ENCODE assay signal across 8 cellular contexts in the genomic region with DNA sequence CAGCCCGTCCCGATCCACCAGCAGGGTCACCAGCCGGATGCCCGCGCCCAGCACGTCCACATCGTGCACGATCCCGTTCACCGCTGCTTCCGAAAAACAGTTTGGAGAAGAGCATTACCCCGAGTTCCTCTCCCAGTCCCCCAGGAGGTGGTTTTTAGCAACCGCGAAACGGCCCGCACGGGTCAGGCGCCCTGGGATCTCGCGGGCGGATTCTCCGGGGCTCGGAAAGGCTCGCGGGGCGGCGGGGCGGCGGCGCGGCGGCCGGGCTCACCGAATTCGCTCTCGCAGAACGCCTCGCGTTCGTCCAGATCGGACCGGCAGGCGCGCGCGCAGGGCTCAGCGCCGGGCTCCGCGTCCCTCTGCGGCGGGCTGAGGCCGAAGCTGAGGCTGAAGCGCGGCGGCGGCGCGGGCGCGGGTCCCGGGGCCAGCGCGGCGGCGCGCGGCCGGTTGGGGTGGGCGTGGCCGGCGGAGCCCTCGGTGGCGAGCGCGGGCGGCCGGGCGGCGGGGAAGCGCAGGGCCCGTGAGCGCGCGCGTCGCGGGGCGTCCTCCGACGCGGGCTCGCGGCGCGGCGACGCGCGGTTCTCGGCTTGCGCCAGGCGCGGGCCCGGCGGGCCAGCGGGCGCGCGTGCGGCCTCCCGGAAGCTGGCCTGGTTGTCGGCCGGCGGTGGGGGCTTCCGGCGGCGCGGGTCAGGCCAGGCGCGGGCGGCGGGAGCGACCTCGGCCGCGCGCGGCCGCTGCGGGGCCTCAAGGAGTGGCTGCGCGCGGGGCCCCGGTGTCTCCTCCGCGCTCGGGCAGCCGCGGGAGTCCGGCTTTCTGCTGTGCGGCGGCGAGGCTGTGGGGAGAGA. TPM values are rescaled to one million over a fixed set of nuclear protein-coding genes. Genes with fewer than 3 reads are reported as not detected.
DNase-seq lines count a peak whose midpoint lies in the region; ATAC-seq and TF ChIP-seq lines count a peak whose summit lies in the region.

No MANE protein-coding gene starts in this region.

- no peaks in the 10 kb centered on the region for H3K79me2 ChIP-seq in OCI-LY1 (ENCODE audit: insufficient read depth, low read length)

- no peaks in the 10 kb centered on the region for H3K36me3 ChIP-seq in OCI-LY1 (ENCODE audit: insufficient read depth, low read length)
- H3K36me3 ChIP-seq in esophagus (ENCODE audit: control insufficient read depth in 2 of 2, insufficient read depth in 2 of 2, low read length in 1 of 2) = no peaks in the 10 kb centered on the region
- H3K36me3 ChIP-seq in muscle layer of colon (ENCODE audit: insufficient read depth, low read length) = no peaks in the 10 kb centered on the region

- ATAC-seq in GM19463 (IDR thresholded peaks at IDR 0.05; ENCODE audit: unreplicated experiment) = peak; percentile 78

- H3K27me3 ChIP-seq in OCI-LY1 (ENCODE audit: insufficient read depth, low read length) = no peaks in the 10 kb centered on the region
- H3K27me3 ChIP-seq in esophagus (ENCODE audit: control insufficient read depth in 1 of 2, insufficient read depth in 2 of 2, low read length in 2 of 2) = no peaks in the 10 kb centered on the region
- no peaks in the 10 kb centered on the region for H3K27me3 ChIP-seq in muscle layer of colon (ENCODE audit: control insufficient read depth in 1 of 2, insufficient read depth in 2 of 2, low read length in 2 of 2)

- no peaks in the 10 kb centered on the region; the same call in 1 of the 2 replicates for H3F3A ChIP-seq in OCI-LY1 (ENCODE audit: insufficient read depth, low read length)

- H3K4me3 ChIP-seq in OCI-LY1 (ENCODE audit: low read depth, low read length, poor library complexity, severe bottlenecking) (peak overlapping the region; percentile 78), esophagus (ENCODE audit: low read depth in 1 of 2, low read length in 2 of 2) (peak overlapping the region; percentile 81 to 85), muscle layer of colon (ENCODE audit: low read depth in 1 of 2, low read length in 2 of 2) (peak overlapping the region; percentile 60 to 84)

- peaks cover 35% of the 10 kb centered on the region for H3K4me1 ChIP-seq in OCI-LY1 (ENCODE audit: insufficient read depth, low read length, severe bottlenecking)
- H3K4me1 ChIP-seq in esophagus (ENCODE audit: control insufficient read depth in 2 of 2, insufficient read depth in 2 of 2, low read length in 1 of 2) = no peaks in the 10 kb centered on the region
- peaks cover 9% of the 10 kb centered on the region for H3K4me1 ChIP-seq in muscle layer of colon (ENCODE audit: insufficient read depth, low read length)

- peak; percentile 93 for DNase-seq in COLO668 (lab: John Stamatoyannopoulos, UW; ENCODE audit: unreplicated experiment)
- DNase-seq in HK-2 (ENCODE audit: unreplicated experiment) = peak; percentile 77
- peak; percentile 79 for DNase-seq in activated T-cell treated with anti-CD3 and anti-CD28 coated beads, Interleukin-2, amount 50 U/mL, for 1 hour
- DNase-seq in stimulated activated CD8-positive, alpha-beta memory T cell treated with anti-CD3 and anti-CD28 coated beads, Interleukin-7, amount 100 ng/mL, for 24 hours (ENCODE audit: low read depth) = peak; percentile 41

- no peak for TF ChIP-seq CTCF in OCI-LY1 (IDR thresholded peaks at IDR 0.05; ENCODE audit: low read length)

- no peaks in the 10 kb centered on the region for H4K20me1 ChIP-seq in OCI-LY1 (ENCODE audit: insufficient read depth, low read length)

- H3K9ac ChIP-seq in OCI-LY1 (ENCODE audit: low read length) (peak overlapping the region; percentile 82), muscle layer of colon (ENCODE audit: low read length) (peak overlapping the region; percentile 73)

- peak overlapping the region; percentile 15; the same call in 1 of the 2 replicates for H2AFZ ChIP-seq in OCI-LY1 (ENCODE audit: low read length)

- H3K27ac ChIP-seq in OCI-LY1 (ENCODE audit: low read depth, low read length, poor library complexity, severe bottlenecking) (peak overlapping the region; percentile 76), esophagus (ENCODE audit: low read depth in 2 of 2, low read length in 1 of 2) (peak overlapping the region; percentile 99), muscle layer of colon (ENCODE audit: low read depth, low read length) (peak overlapping the region; percentile 86)

- no peaks in the 10 kb centered on the region for H3K9me2 ChIP-seq in OCI-LY1 (ENCODE audit: low read depth, low read length)

- no peaks in the 10 kb centered on the region for H3K9me3 ChIP-seq in OCI-LY1 (ENCODE audit: low read length)
- no peaks in the 10 kb centered on the region for H3K9me3 ChIP-seq in esophagus (ENCODE audit: control insufficient read depth in 2 of 2, insufficient read depth in 1 of 2, low read depth in 1 of 2, low read length in 1 of 2)
- no peaks in the 10 kb centered on the region for H3K9me3 ChIP-seq in muscle layer of colon (ENCODE audit: low read length)

- peak overlapping the region; percentile 83 for H3K4me2 ChIP-seq in OCI-LY1 (ENCODE audit: low read length)

- 0% methylated on average over 76 to 144 of the region's 144 CpGs for WGBS in esophagus, 2 donors

RNA-seq across cellular contexts. Expression of gene C17orf58, which starts 2.9 kb away (rescaled TPM):
- 1 to 10 TPM; 7.5 to 8.6 TPM for polyA plus RNA-seq in esophagus

RNA-seq across cellular contexts. Expression of gene KPNA2, which starts 42.2 kb away (rescaled TPM):
- 10 to 100 TPM; 16.1 to 49.4 TPM for polyA plus RNA-seq in esophagus

Comparison
In these comparisons a context has a peak if more than half of its experiments do, and no peak if none do; other contexts are left out.
1. Peak in every context shown above with its lines: DNase-seq, ATAC-seq, H3K4me3 ChIP-seq and H3K27ac ChIP-seq.
2. DNase-seq: peak in every context shown above with its lines; median percentile 93 in COLO668; 79 in activated T-cell treated with anti-CD3 and anti-CD28 coated beads, Interleukin-2, amount 50 U/mL, for 1 hour; 77 in HK-2; 41 in stimulated activated CD8-positive, alpha-beta memory T cell treated with anti-CD3 and anti-CD28 coated beads, Interleukin-7, amount 100 ng/mL, for 24 hours.